ENCODE assay signal across 1 cellular context in genomic region chr19:18594824-18595373, GRCh38.
TF ChIP-seq lines count a peak whose summit lies in the region.

No MANE protein-coding gene starts in this region.

TF ChIP-seq in endothelial cell of umbilical vein, 7 proteins besides CTCF, POLR2A, EP300 and RAD21:
- TF ChIP-seq JUN (IDR thresholded peaks at IDR 0.05; ENCODE audit: borderline replicate concordance, insufficient read depth, insufficient read length, low read depth) (no peak), MYC (IDR thresholded peaks at IDR 0.05; ENCODE audit: low read depth, low read length) (no peak), POLR2AphosphoS5 (IDR thresholded peaks at IDR 0.05; ENCODE audit: insufficient read depth, low read depth, low read length) (no peak), GATA2 (IDR thresholded peaks at IDR 0.05; ENCODE audit: insufficient read depth, insufficient read length, low read depth, low read length) (no peak), FOS (IDR thresholded peaks at IDR 0.05; ENCODE audit: borderline replicate concordance, insufficient read depth, low read length) (no peak), EZH2 (IDR thresholded peaks at IDR 0.05; ENCODE audit: borderline replicate concordance, low read depth, low read length, severe bottlenecking) (no peak), MAX (IDR thresholded peaks at IDR 0.05; ENCODE audit: insufficient read depth, insufficient read length) (no peak)
